8 cellular contexts compared by ENCODE assay signal in the genomic region with DNA sequence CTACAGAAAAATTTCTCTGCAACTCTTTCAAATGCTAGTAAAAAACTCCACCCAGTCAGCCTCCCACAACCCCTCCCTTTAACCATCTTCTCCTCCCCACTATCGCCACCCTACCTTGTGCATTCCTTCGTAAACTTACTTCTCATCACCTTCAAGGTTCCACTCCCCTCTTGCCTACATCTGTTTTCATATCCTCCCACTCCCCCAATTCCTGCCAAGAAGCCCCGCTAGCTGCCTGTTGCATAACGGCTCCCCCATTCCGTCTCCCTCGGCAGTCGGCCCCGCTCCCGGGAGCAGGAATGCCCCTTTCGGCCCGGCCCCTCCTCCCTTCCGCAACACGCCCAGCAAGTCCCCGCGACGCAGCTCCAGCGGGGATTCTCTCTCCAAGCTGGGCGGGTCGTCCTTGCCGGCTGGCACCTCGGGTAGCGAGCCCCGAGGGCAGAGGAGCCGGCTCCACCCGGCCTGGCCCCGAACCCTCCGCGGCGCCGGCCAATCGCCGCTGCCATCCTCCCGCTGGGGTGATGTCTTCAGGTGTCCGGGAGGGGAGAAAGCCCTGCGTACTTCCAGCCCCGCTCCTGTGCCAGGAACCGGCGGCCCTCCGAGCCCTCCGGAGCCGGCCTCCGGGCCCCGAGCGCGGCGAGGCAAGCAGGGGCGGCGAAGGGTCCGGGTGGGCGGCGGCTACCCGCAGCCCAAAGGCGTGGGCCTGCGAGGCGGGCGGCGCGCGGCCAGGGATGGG. TPM values are rescaled to one million over a fixed set of nuclear protein-coding genes. Genes with fewer than 3 reads are reported as not detected.
DNase-seq lines count a peak whose midpoint lies in the region; ATAC-seq and TF ChIP-seq lines count a peak whose summit lies in the region.

No MANE protein-coding gene starts in this region.

- ATAC-seq in HG03378 (IDR thresholded peaks at IDR 0.05; ENCODE audit: unreplicated experiment): peak; percentile 32
- ATAC-seq in activated T-cell treated with anti-CD3 and anti-CD28 coated beads, Interleukin-2, amount 50 U/mL, for 4 hours: peak; percentile 49 to 62
- ATAC-seq in stimulated activated memory B cell treated with anti-CD40 and anti-IgM and Interleukin-4, amounts not matched to agents 10 μg/mL and 1 μg/mL and 100 μg/mL, for 72 hours: peak; percentile 65

- H3K36me3 ChIP-seq in OCI-LY1 (ENCODE audit: insufficient read depth, low read length): no peaks in the 10 kb centered on the region
- H3K36me3 ChIP-seq in esophagus (ENCODE audit: control insufficient read depth in 2 of 2, insufficient read depth in 2 of 2, low read length in 1 of 2): no peaks in the 10 kb centered on the region
- no peaks in the 10 kb centered on the region for H3K36me3 ChIP-seq in muscle layer of colon (ENCODE audit: insufficient read depth, low read length)

- peak overlapping the region; percentile 96 for H3K4me2 ChIP-seq in OCI-LY1 (ENCODE audit: low read length)

- peak overlapping the region; percentile 83 for H3K27ac ChIP-seq in C4-2B
- H3K27ac ChIP-seq in OCI-LY1 (ENCODE audit: low read depth, low read length, poor library complexity, severe bottlenecking): no peak overlapping the region
- peak overlapping the region; percentile 85 to 87 for H3K27ac ChIP-seq in esophagus (ENCODE audit: low read depth in 2 of 2, low read length in 1 of 2)
- H3K27ac ChIP-seq in muscle layer of colon (ENCODE audit: low read depth, low read length): peak overlapping the region; percentile 91

- WGBS in esophagus, 2 donors: 0 to 1% methylated on average over 51 to 59 of the region's 59 CpGs

- no peaks in the 10 kb centered on the region for H3F3A ChIP-seq in OCI-LY1 (ENCODE audit: insufficient read depth, low read length)

- H3K27me3 ChIP-seq in OCI-LY1 (ENCODE audit: insufficient read depth, low read length) (no peaks in the 10 kb centered on the region), esophagus (ENCODE audit: control insufficient read depth in 1 of 2, insufficient read depth in 2 of 2, low read length in 2 of 2) (no peaks in the 10 kb centered on the region), muscle layer of colon (ENCODE audit: control insufficient read depth in 1 of 2, insufficient read depth in 2 of 2, low read length in 2 of 2) (no peaks in the 10 kb centered on the region)

- TF ChIP-seq CTCF in C4-2B (conservative IDR thresholded peaks at IDR 0.05): no peak
- no peak for TF ChIP-seq CTCF in OCI-LY1 (IDR thresholded peaks at IDR 0.05; ENCODE audit: low read length)

- no peaks in the 10 kb centered on the region for H3K9me2 ChIP-seq in OCI-LY1 (ENCODE audit: low read depth, low read length)

- H2AFZ ChIP-seq in OCI-LY1 (ENCODE audit: low read length): no peak overlapping the region

- DNase-seq in GM19240 (ENCODE audit: insufficient read length, low spot score): peak; percentile 19
- DNase-seq in activated T-cell treated with anti-CD3 and anti-CD28 coated beads, Interleukin-2, amount 50 U/mL, for 4 hours: peak; percentile 30

- H3K9me3 ChIP-seq in OCI-LY1 (ENCODE audit: low read length): no peaks in the 10 kb centered on the region
- no peaks in the 10 kb centered on the region for H3K9me3 ChIP-seq in esophagus (ENCODE audit: control insufficient read depth in 2 of 2, insufficient read depth in 1 of 2, low read depth in 1 of 2, low read length in 1 of 2)
- no peaks in the 10 kb centered on the region for H3K9me3 ChIP-seq in muscle layer of colon (ENCODE audit: low read length)

- peaks cover 4% of the 10 kb centered on the region; the same call in 1 of the 2 replicates for H3K79me2 ChIP-seq in OCI-LY1 (ENCODE audit: insufficient read depth, low read length)

- H3K9ac ChIP-seq in OCI-LY1 (ENCODE audit: low read length) (peak overlapping the region; percentile 78), muscle layer of colon (ENCODE audit: low read length) (peak overlapping the region; percentile 39)

- peak overlapping the region; percentile 96 for H3K4me3 ChIP-seq in OCI-LY1 (ENCODE audit: low read depth, low read length, poor library complexity, severe bottlenecking)
- H3K4me3 ChIP-seq in esophagus (ENCODE audit: low read depth in 1 of 2, low read length in 2 of 2): peak overlapping the region; percentile 78 to 79
- H3K4me3 ChIP-seq in muscle layer of colon (ENCODE audit: low read depth in 1 of 2, low read length in 2 of 2): peak overlapping the region; percentile 75 to 86

- H3K4me1 ChIP-seq in OCI-LY1 (ENCODE audit: insufficient read depth, low read length, severe bottlenecking) (peaks cover 32% of the 10 kb centered on the region), esophagus (ENCODE audit: control insufficient read depth in 2 of 2, insufficient read depth in 2 of 2, low read length in 1 of 2) (no peaks in the 10 kb centered on the region), muscle layer of colon (ENCODE audit: insufficient read depth, low read length) (peaks cover 21% of the 10 kb centered on the region)

- H3K4me3 Mint-ChIP-seq in activated T-cell treated with anti-CD3 and anti-CD28 coated beads, Interleukin-2, amount 50 U/mL, for 4 hours: peak overlapping the region; percentile 94
- H3K4me3 Mint-ChIP-seq in stimulated activated memory B cell treated with anti-CD40 and anti-IgM and Interleukin-4, amounts not matched to agents 10 μg/mL and 1 μg/mL and 100 μg/mL, for 72 hours: peak overlapping the region; percentile 91

- no peaks in the 10 kb centered on the region for H3K27me3 Mint-ChIP-seq in activated T-cell treated with anti-CD3 and anti-CD28 coated beads, Interleukin-2, amount 50 U/mL, for 4 hours (ENCODE audit: low read depth)
- H3K27me3 Mint-ChIP-seq in stimulated activated memory B cell treated with anti-CD40 and anti-IgM and Interleukin-4, amounts not matched to agents 10 μg/mL and 1 μg/mL and 100 μg/mL, for 72 hours: no peaks in the 10 kb centered on the region

- H3K36me3 Mint-ChIP-seq in activated T-cell treated with anti-CD3 and anti-CD28 coated beads, Interleukin-2, amount 50 U/mL, for 4 hours (ENCODE audit: insufficient read depth): no peaks in the 10 kb centered on the region
- H3K36me3 Mint-ChIP-seq in stimulated activated memory B cell treated with anti-CD40 and anti-IgM and Interleukin-4, amounts not matched to agents 10 μg/mL and 1 μg/mL and 100 μg/mL, for 72 hours: no peaks in the 10 kb centered on the region

- H4K20me1 ChIP-seq in OCI-LY1 (ENCODE audit: insufficient read depth, low read length): no peaks in the 10 kb centered on the region

- H3K4me1 Mint-ChIP-seq in activated T-cell treated with anti-CD3 and anti-CD28 coated beads, Interleukin-2, amount 50 U/mL, for 4 hours (ENCODE audit: low read depth): peaks cover 14% of the 10 kb centered on the region
- peaks cover 45% of the 10 kb centered on the region for H3K4me1 Mint-ChIP-seq in stimulated activated memory B cell treated with anti-CD40 and anti-IgM and Interleukin-4, amounts not matched to agents 10 μg/mL and 1 μg/mL and 100 μg/mL, for 72 hours

- no peaks in the 10 kb centered on the region for H3K9me3 Mint-ChIP-seq in activated T-cell treated with anti-CD3 and anti-CD28 coated beads, Interleukin-2, amount 50 U/mL, for 4 hours
- no peaks in the 10 kb centered on the region for H3K9me3 Mint-ChIP-seq in stimulated activated memory B cell treated with anti-CD40 and anti-IgM and Interleukin-4, amounts not matched to agents 10 μg/mL and 1 μg/mL and 100 μg/mL, for 72 hours

- H3K27ac Mint-ChIP-seq in stimulated activated memory B cell treated with anti-CD40 and anti-IgM and Interleukin-4, amounts not matched to agents 10 μg/mL and 1 μg/mL and 100 μg/mL, for 72 hours: peak overlapping the region; percentile 74

RNA-seq across cellular contexts. Expression of gene PHLPP2, which starts 1.5 kb away (rescaled TPM):
- total RNA-seq in activated T-cell treated with anti-CD3 and anti-CD28 coated beads, Interleukin-2, amount 50 U/mL, for 4 hours: 10 to 100 TPM; 13.3 to 15.5 (median 15.3) TPM
- under 1 TPM; 0.51 to 0.59 TPM for polyA plus RNA-seq in esophagus
